In genomic region chr19:5681446-5682292, GRCh38 we compare ENCODE assay signal across 9 cellular contexts. TPM values are rescaled to one million over a fixed set of nuclear protein-coding genes. Genes with fewer than 3 reads are reported as not detected.
DNase-seq lines count a peak whose midpoint lies in the region; ATAC-seq and TF ChIP-seq lines count a peak whose summit lies in the region.
"Had no signal": no experiment of that assay in that cellular context is flagged by ENCODE, and none has a peak within 500 bp of the region (broad histone marks: within the 10 kb centered on the region; RNA-seq: fewer than 3 reads in every experiment).

No MANE protein-coding gene starts in this region.

- peak overlapping the region; percentile 66 to 93 (median 92) for H3K27ac Mint-ChIP-seq in CD4-positive, alpha-beta memory T cell

- intact Hi-C loops in CD4-positive, alpha-beta memory T cell (cut with micrococcal nuclease): loop anchor here (2.0 kb wide), 1 partner anchor 297 kb away; the partner anchor contains the start of gene RANBP3
- intact Hi-C loops in PC-3 (cut with micrococcal nuclease): loop anchor here (10.0 kb wide), 2 partner anchors 113 to 1853 kb away; partner anchors contain the start of genes DUS3L and PNPLA6
- intact Hi-C loops in ovary (cut with DNase I): loop anchor here in 1 of 4 donors (10.0 kb wide), 1 partner anchor 57 kb away; the partner anchor contains the start of genes SAFB and SAFB2
- intact Hi-C loops in aorta (cut with DNase I): loop anchor here in 1 of 2 donors (5.0 kb wide), 2 partner anchors 59 to 1061 kb away; partner anchors contain the start of genes SAFB and SAFB2

- TF ChIP-seq EP300 in ovary (IDR thresholded peaks at IDR 0.05): no peak

- H3K27me3 Mint-ChIP-seq in CD4-positive, alpha-beta memory T cell: no peaks in the 10 kb centered on the region

- TF ChIP-seq POLR2A in ovary (IDR thresholded peaks at IDR 0.05): no peak

- H3K4me3 Mint-ChIP-seq in CD4-positive, alpha-beta memory T cell: peak overlapping the region; percentile 35 to 94 (median 82)

- CTCF ChIA-PET in CD4-positive, alpha-beta memory T cell (lab: Charles Lee; ENCODE audit: partially characterized antibody): interaction anchor here (1.0 to 1.2 kb wide), 3 partner anchors 8 to 39 kb away, joined by 3 to 6 read pairs (median 6); partner anchors contain the start of genes CATSPERD and RPL36
- CTCF ChIA-PET in PC-3 (lab: Charles Lee): no interaction called here
- CTCF ChIA-PET in GM10248 (lab: Yijun Ruan, JAX): no interaction called here

- WGBS in ovary, 3 donors: 72 to 75% (median 74%) methylated on average over 14 of the region's 14 CpGs
- 74 to 76% methylated on average over 14 of the region's 14 CpGs for WGBS in aorta, 2 donors

- peak overlapping the region; percentile 52 to 96 for H3K4me3 ChIP-seq in CD4-positive, alpha-beta memory T cell (ENCODE audit: low read length in 2 of 2)
- H3K4me3 ChIP-seq in PC-3 (ENCODE audit: low read length) (peak overlapping the region; percentile 79), epithelial cell of esophagus (ENCODE audit: low read length) (peak overlapping the region; percentile 98), ovary (peak overlapping the region; percentile 94), aorta (ENCODE audit: low read length in 2 of 2) (no peak overlapping the region)

- no peaks in the 10 kb centered on the region for H4K20me1 ChIP-seq in PC-3 (ENCODE audit: low read length)

- no peak for DNase-seq in CD4-positive, alpha-beta memory T cell
- no peak for DNase-seq in PC-3
- no peak for DNase-seq in epithelial cell of esophagus (ENCODE audit: low read depth)
- DNase-seq in ovary: peak in 2 of 5 donors; percentile 11 to 42
- no peak for DNase-seq in stimulated activated CD4-positive, alpha-beta T cell treated with anti-CD3 and anti-CD28 coated beads, Interleukin-2, amount 100 ng/mL, for 48 hours
- DNase-seq in GM10248 (ENCODE audit: extremely low spot score): no peak
- DNase-seq in aorta: no peak
- DNase-seq in inferior parietal cortex (ENCODE audit: extremely low spot score): no peak

- peaks cover 13% of the 10 kb centered on the region for H3K79me2 ChIP-seq in PC-3 (ENCODE audit: low read length)

- H3K4me2 ChIP-seq in PC-3 (ENCODE audit: low read length): peak overlapping the region; percentile 92

- H3K36me3 ChIP-seq in CD4-positive, alpha-beta memory T cell (ENCODE audit: insufficient read depth, low read length): no peaks in the 10 kb centered on the region
- no peaks in the 10 kb centered on the region for H3K36me3 ChIP-seq in PC-3 (ENCODE audit: low read depth, low read length)
- no peaks in the 10 kb centered on the region for H3K36me3 ChIP-seq in ovary
- no peaks in the 10 kb centered on the region for H3K36me3 ChIP-seq in aorta (ENCODE audit: control insufficient read depth in 1 of 2, insufficient read depth in 2 of 2, low read length in 1 of 2)

- peaks cover 0 to 3% (median 0%) of the 10 kb centered on the region in 8 donors for H3K9me3 Mint-ChIP-seq in CD4-positive, alpha-beta memory T cell

- peaks cover 22 to 50% (median 33%) of the 10 kb centered on the region in 4 donors for H3K4me1 Mint-ChIP-seq in CD4-positive, alpha-beta memory T cell

- peak overlapping the region; percentile 87 for H3K27ac ChIP-seq in CD4-positive, alpha-beta memory T cell (ENCODE audit: low read depth, low read length)
- H3K27ac ChIP-seq in PC-3 (ENCODE audit: low read length) (no peak overlapping the region), ovary (peak overlapping the region in 1 of 2 donors; percentile 78), aorta (ENCODE audit: low read depth in 1 of 2, low read length in 2 of 2) (no peak overlapping the region)

- peaks cover 25% of the 10 kb centered on the region for H3K4me1 ChIP-seq in CD4-positive, alpha-beta memory T cell (ENCODE audit: insufficient read depth, low read length)
- H3K4me1 ChIP-seq in PC-3 (ENCODE audit: insufficient read depth, low read length): peaks cover 8% of the 10 kb centered on the region; the same call in 1 of the 2 replicates
- peaks cover 12% of the 10 kb centered on the region for H3K4me1 ChIP-seq in ovary (ENCODE audit: insufficient read depth)
- no peaks in the 10 kb centered on the region for H3K4me1 ChIP-seq in aorta (ENCODE audit: control insufficient read depth in 1 of 2, insufficient read depth in 2 of 2, low read length in 2 of 2)

- H3K9ac ChIP-seq in PC-3 (ENCODE audit: low read length): no peak overlapping the region

- H2AFZ ChIP-seq in PC-3 (ENCODE audit: low read length): peak overlapping the region; percentile 83; the same call in 1 of the 2 replicates

- ATAC-seq in PC-3 (no peak), aorta (ENCODE audit: low FRiP score) (no peak)

- H3K9me2 ChIP-seq in PC-3 (replicated peaks; ENCODE audit: low read length): no peaks in the 10 kb centered on the region

- H3K36me3 Mint-ChIP-seq in CD4-positive, alpha-beta memory T cell: peaks cover 0 to 6% of the 10 kb centered on the region in 2 donors

- TSS peak; percentile 69 for BruUV-seq in PC-3 (replicated peaks; lab: Mats Ljungman, UMichigan)

- H3F3A ChIP-seq in PC-3 (ENCODE audit: low read length, unreplicated experiment): no peaks in the 10 kb centered on the region

- TF ChIP-seq CTCF in PC-3 (conservative IDR thresholded peaks at IDR 0.05; ENCODE audit: low read depth, low read length): no peak
- no peak for TF ChIP-seq CTCF in epithelial cell of esophagus (IDR thresholded peaks at IDR 0.05; ENCODE audit: insufficient read depth, low read depth, low read length, missing control alignments)
- TF ChIP-seq CTCF in ovary (IDR thresholded peaks at IDR 0.05): no peak
- TF ChIP-seq CTCF in GM10248 (IDR thresholded peaks at IDR 0.05; ENCODE audit: control extremely low read depth, extremely low read depth, low read depth, missing control alignments): no peak

- POLR2A ChIA-PET in CD4-positive, alpha-beta memory T cell (lab: Charles Lee; ENCODE audit: partially characterized antibody): interaction anchor here (1.4 to 2.1 kb wide), 3 partner anchors 8 to 59 kb away, joined by 6 to 7 read pairs (median 6); partner anchors contain the start of genes RPL36, SAFB and SAFB2
- POLR2A ChIA-PET in PC-3 (lab: Charles Lee; ENCODE audit: unreplicated experiment): no interaction called here
- POLR2A ChIA-PET in GM10248 (lab: Yijun Ruan, JAX): no interaction called here

- no peaks in the 10 kb centered on the region for H3K9me3 ChIP-seq in CD4-positive, alpha-beta memory T cell (ENCODE audit: control insufficient read depth in 1 of 2, low read length in 2 of 2)
- no peaks in the 10 kb centered on the region for H3K9me3 ChIP-seq in PC-3 (ENCODE audit: low read length)
- H3K9me3 ChIP-seq in ovary: no peaks in the 10 kb centered on the region
- H3K9me3 ChIP-seq in aorta (ENCODE audit: control insufficient read depth, low read length): no peaks in the 10 kb centered on the region

- no peaks in the 10 kb centered on the region for H3K27me3 ChIP-seq in CD4-positive, alpha-beta memory T cell (ENCODE audit: insufficient read depth, low read length)
- H3K27me3 ChIP-seq in PC-3 (ENCODE audit: low read length): no peaks in the 10 kb centered on the region
- no peaks in the 10 kb centered on the region for H3K27me3 ChIP-seq in ovary
- H3K27me3 ChIP-seq in aorta (ENCODE audit: control insufficient read depth in 1 of 2, insufficient read depth in 2 of 2, low read length in 1 of 2): no peaks in the 10 kb centered on the region

RNA-seq across cellular contexts. Expression of gene HSD11B1L, which starts 0.8 kb away (rescaled TPM):
- 1 to 10 TPM; 3.5 to 4.8 TPM for total RNA-seq in CD4-positive, alpha-beta memory T cell
- polyA plus RNA-seq in CD4-positive, alpha-beta memory T cell: 1 to 10 TPM; 2.9 to 4.3 TPM
- total RNA-seq in PC-3 (2014; rRNA removed): 8.6 and 10.9 TPM in 2 replicates
- 10 to 100 TPM in 2 of 7 donors, 1 to 10 TPM in 5; 3.1 to 20.7 (median 8.5) TPM for total RNA-seq in ovary
- polyA plus RNA-seq in ovary: 10 to 100 TPM in 1 of 2 donors, 1 to 10 TPM in 1; 3.5 to 10.6 TPM
- total RNA-seq in aorta: 1 to 10 TPM; 3.9 to 5.7 TPM
- 10 to 100 TPM in 1 of 2 donors, 1 to 10 TPM in 1; 8.5 to 12.0 TPM for polyA plus RNA-seq in aorta

RNA-seq across cellular contexts. Expression of gene MICOS13, which starts 1.4 kb away (rescaled TPM):
- 10 to 100 TPM; 40.5 to 41.1 TPM for total RNA-seq in CD4-positive, alpha-beta memory T cell
- 100 to 1,000 TPM; 114 TPM for polyA plus RNA-seq in CD4-positive, alpha-beta memory T cell
- 331 and 456 TPM in 2 replicates for total RNA-seq in PC-3 (2014; rRNA removed)
- 10 to 100 TPM; 25.7 to 48.7 (median 44.2) TPM for total RNA-seq in ovary
- polyA plus RNA-seq in ovary: 10 to 100 TPM in 1 of 2 donors, 1 to 10 TPM in 1; 5.2 to 47.3 TPM
- total RNA-seq in aorta: 10 to 100 TPM; 35.4 to 39.0 TPM
- polyA plus RNA-seq in aorta: 100 to 1,000 TPM; 100 to 103 TPM

RNA-seq across cellular contexts. Expression of gene RPL36, which starts 8.4 kb away (rescaled TPM):
- 1,000 to 10,000 TPM; 1,675 to 1,762 TPM for total RNA-seq in CD4-positive, alpha-beta memory T cell
- polyA plus RNA-seq in CD4-positive, alpha-beta memory T cell: 1,000 to 10,000 TPM; 1,862 to 2,485 TPM
- total RNA-seq in PC-3 (2014; rRNA removed): 2,190 and 2,470 TPM in 2 replicates
- 1,000 to 10,000 TPM; 1,413 to 2,353 (median 1,897) TPM for total RNA-seq in ovary
- polyA plus RNA-seq in ovary: 1,000 to 10,000 TPM in 1 of 2 donors, 100 to 1,000 TPM in 1; 318 to 2,904 TPM
- total RNA-seq in aorta: 100 to 1,000 TPM; 521 to 587 TPM
- polyA plus RNA-seq in aorta: 1,000 to 10,000 TPM in 1 of 2 donors, 100 to 1,000 TPM in 1; 977 to 1,438 TPM

RNA-seq across cellular contexts. Expression of gene LONP1, which starts 38.3 kb away (rescaled TPM):
- 10 to 100 TPM; 59.6 to 64.7 TPM for total RNA-seq in CD4-positive, alpha-beta memory T cell
- polyA plus RNA-seq in CD4-positive, alpha-beta memory T cell: 10 to 100 TPM; 10.9 to 39.9 TPM
- total RNA-seq in PC-3 (2014; rRNA removed) (217 and 306 TPM in 2 replicates), ovary (10 to 100 TPM; 33.9 to 77.2 (median 56.1) TPM), aorta (10 to 100 TPM; 40.3 to 46.4 TPM)
- polyA plus RNA-seq in ovary (10 to 100 TPM; 25.5 to 36.5 TPM), aorta (10 to 100 TPM; 20.4 to 64.6 TPM)

RNA-seq across cellular contexts. Expression of gene CATSPERD, which starts 38.8 kb away (rescaled TPM):
- total RNA-seq in CD4-positive, alpha-beta memory T cell: not detected
- polyA plus RNA-seq in CD4-positive, alpha-beta memory T cell: not detected
- total RNA-seq in PC-3 (2014; rRNA removed): not detected in 2 replicates
- total RNA-seq in ovary: 1 to 10 TPM in 1 of 7 donors, under 1 TPM in 1, not detected in 5; 0.67 to 4.5 TPM
- not detected for polyA plus RNA-seq in ovary
- not detected for total RNA-seq in aorta
- not detected for polyA plus RNA-seq in aorta
- total RNA-seq: lower leg skin had no signal

Comparison
In these comparisons a context has a peak if more than half of its experiments do, and no peak if none do; other contexts are left out.
1. H3K4me3 ChIP-seq: peak in CD4-positive, alpha-beta memory T cell (2 of 2), PC-3 (single experiment), epithelial cell of esophagus (single experiment) and ovary (single experiment); none in aorta (0 of 2).